13 cellular contexts compared by ENCODE assay signal in genomic region chr5:69238760-69239251, GRCh38. TPM values are rescaled to one million over a fixed set of nuclear protein-coding genes. Genes with fewer than 3 reads are reported as not detected.
DNase-seq lines count a peak whose midpoint lies in the region; ATAC-seq, FAIRE-seq and TF ChIP-seq lines count a peak whose summit lies in the region.
"Had no signal": no experiment of that assay in that cellular context is flagged by ENCODE, and none has a peak within 500 bp of the region (broad histone marks: within the 10 kb centered on the region; RNA-seq: fewer than 3 reads in every experiment).

No MANE protein-coding gene starts in this region.

- peak overlapping the region; percentile 80 for H3K27ac ChIP-seq in mesenchymal stem cell (ENCODE audit: low read length, poor library complexity, severe bottlenecking)
- H3K27ac ChIP-seq: left lung had no signal

- no peak overlapping the region for H2BK15ac ChIP-seq in mesenchymal stem cell (ENCODE audit: low read depth, poor library complexity, severe bottlenecking)

- TF ChIP-seq CTCF in bronchial epithelial cell (IDR thresholded peaks at IDR 0.05; ENCODE audit: insufficient read depth, low read length, severe bottlenecking): no peak

- H3K4me1 ChIP-seq in mesenchymal stem cell (ENCODE audit: control insufficient read depth, insufficient read depth, low read depth, low read length): peaks cover 15% of the 10 kb centered on the region

- no peak overlapping the region for H3K4me3 ChIP-seq in MG63
- H3K4me3 ChIP-seq in bronchial epithelial cell (ENCODE audit: low read depth, low read length): no peak overlapping the region
- peak overlapping the region in 1 of 2 experiments; percentile 28 for H3K4me3 ChIP-seq in mesenchymal stem cell (ENCODE audit: insufficient read depth in 1 of 2, low read depth in 1 of 2, low read length in 2 of 2)
- H3K4me3 ChIP-seq: left lung had no signal

- no peak overlapping the region for H3K23ac ChIP-seq in mesenchymal stem cell (ENCODE audit: low read length in 2 of 2)

- peaks cover 3% of the 10 kb centered on the region for H3K79me1 ChIP-seq in mesenchymal stem cell (replicated peaks; ENCODE audit: low read length, poor library complexity, severe bottlenecking)

- no peak for FAIRE-seq in bronchial epithelial cell (lab: Jason Lieb, UNC)
- FAIRE-seq: HepG2 had no signal

- WGBS in mesenchymal stem cell: 35% methylated on average over 1 of the region's 6 CpGs

- H2BK120ac ChIP-seq in mesenchymal stem cell (ENCODE audit: low read depth, low read length): no peak overlapping the region

- H3K18ac ChIP-seq in mesenchymal stem cell (ENCODE audit: low read depth in 1 of 2, low read length in 2 of 2): no peak overlapping the region

- H3K14ac ChIP-seq in mesenchymal stem cell (ENCODE audit: low read length in 2 of 2): no peak overlapping the region

- no peak overlapping the region for H3K4ac ChIP-seq in mesenchymal stem cell (ENCODE audit: low read depth in 1 of 2, low read length in 2 of 2)

- no peak overlapping the region for H4K91ac ChIP-seq in mesenchymal stem cell (ENCODE audit: low read length)

- H4K8ac ChIP-seq in mesenchymal stem cell (ENCODE audit: low read length): no peak overlapping the region

- no peak overlapping the region for H2BK5ac ChIP-seq in mesenchymal stem cell (ENCODE audit: low read depth, low read length, poor library complexity, severe bottlenecking)

- DNase-seq in AG20443 (ENCODE audit: low spot score) (peak; percentile 49), MG63 (peak; percentile 64), bronchial epithelial cell (ENCODE audit: low read depth) (peak; percentile 96), mesenchymal stem cell (peak; percentile 69), NK-92 (lab: John Stamatoyannopoulos, UW; ENCODE audit: unreplicated experiment) (no peak), DMS 273 (lab: John Stamatoyannopoulos, UW; ENCODE audit: unreplicated experiment) (no peak)
- DNase-seq in activated CD4-positive, alpha-beta T cell treated with anti-CD3 and anti-CD28 coated beads, Interleukin-2, amount 50 U/mL, for 1 hour: no peak
- DNase-seq: activated CD4-positive, alpha-beta T cell treated with anti-CD3 and anti-CD28 coated beads for 36 hours; activated naive CD4-positive, alpha-beta T cell treated with anti-CD3 and anti-CD28 coated beads for 36 hours; left lung; SHP77 treated with DMSO at 0.1 percent for 48 hours had no signal

- H2AK5ac ChIP-seq in mesenchymal stem cell (ENCODE audit: low read length, severe bottlenecking): no peak overlapping the region

- H3K27me3 ChIP-seq in MG63 (no peaks in the 10 kb centered on the region), bronchial epithelial cell (ENCODE audit: control insufficient read depth, insufficient read depth, low read length) (no peaks in the 10 kb centered on the region), mesenchymal stem cell (ENCODE audit: control insufficient read depth in 1 of 2, insufficient read depth in 1 of 2, low read length in 2 of 2) (no peaks in the 10 kb centered on the region)
- H3K27me3 ChIP-seq: left lung had no signal

- no peak overlapping the region for H2BK12ac ChIP-seq in mesenchymal stem cell (ENCODE audit: low read length in 2 of 2)

- H2AFZ ChIP-seq in mesenchymal stem cell (ENCODE audit: low read depth, low read length): no peak overlapping the region

- no peak for ATAC-seq in GM18868 (IDR thresholded peaks at IDR 0.05; ENCODE audit: unreplicated experiment)
- ATAC-seq: activated CD4-positive, alpha-beta T cell treated with anti-CD3 and anti-CD28 coated beads for 36 hours; HepG2; left lung had no signal

- H3K9ac ChIP-seq in mesenchymal stem cell (ENCODE audit: low read length): peak overlapping the region; percentile 61

- H3K9me3 ChIP-seq in MG63 (no peaks in the 10 kb centered on the region), mesenchymal stem cell (ENCODE audit: control insufficient read depth, low read length) (no peaks in the 10 kb centered on the region)
- H3K9me3 ChIP-seq: left lung had no signal

- H3K4me2 ChIP-seq in mesenchymal stem cell (ENCODE audit: low read length, poor library complexity, severe bottlenecking): no peak overlapping the region

- H3K36me3 ChIP-seq in MG63 (peaks cover 27% of the 10 kb centered on the region), bronchial epithelial cell (ENCODE audit: control insufficient read depth, insufficient read depth, low read length) (peaks cover 2% of the 10 kb centered on the region), mesenchymal stem cell (ENCODE audit: control insufficient read depth in 1 of 2, insufficient read depth in 2 of 2, low read depth in 1 of 2, low read length in 2 of 2) (peaks cover 10 to 37% of the 10 kb centered on the region in 2 experiments)

RNA-seq across cellular contexts. Expression of gene CDK7, which starts 4.1 kb away (rescaled TPM):
- 48.3 and 56.2 TPM in 2 replicates for total RNA-seq in MG63 (2014; rRNA removed; shearing (Covaris generic); ENCODE audit: low replicate concordance)
- 51.5 and 60.8 TPM in 2 replicates for total RNA-seq in bronchial epithelial cell
- polyA plus RNA-seq in mesenchymal stem cell (2013, experiment 1 of 2): 63.6 TPM
- polyA plus RNA-seq in mesenchymal stem cell (2013, experiment 2 of 2): 57.1 TPM

RNA-seq across cellular contexts. Expression of gene CENPH, which starts 49.4 kb away (rescaled TPM):
- total RNA-seq in MG63 (2014; rRNA removed; shearing (Covaris generic); ENCODE audit: low replicate concordance): 33.6 and 64.3 TPM in 2 replicates
- total RNA-seq in bronchial epithelial cell: 3.3 and 5.0 TPM in 2 replicates
- 3.5 TPM for polyA plus RNA-seq in mesenchymal stem cell (2013, experiment 1 of 2)
- 4.0 TPM for polyA plus RNA-seq in mesenchymal stem cell (2013, experiment 2 of 2)

Comparison
In these comparisons a context has a peak if more than half of its experiments do, and no peak if none do; other contexts are left out.
1. DNase-seq: peak in AG20443 (single experiment), MG63 (single experiment), bronchial epithelial cell (single experiment) and mesenchymal stem cell (single experiment); none in activated CD4-positive, alpha-beta T cell treated with anti-CD3 and anti-CD28 coated beads, Interleukin-2, amount 50 U/mL, for 1 hour (single experiment), NK-92 (single experiment) and DMS 273 (single experiment).